In the genomic region with DNA sequence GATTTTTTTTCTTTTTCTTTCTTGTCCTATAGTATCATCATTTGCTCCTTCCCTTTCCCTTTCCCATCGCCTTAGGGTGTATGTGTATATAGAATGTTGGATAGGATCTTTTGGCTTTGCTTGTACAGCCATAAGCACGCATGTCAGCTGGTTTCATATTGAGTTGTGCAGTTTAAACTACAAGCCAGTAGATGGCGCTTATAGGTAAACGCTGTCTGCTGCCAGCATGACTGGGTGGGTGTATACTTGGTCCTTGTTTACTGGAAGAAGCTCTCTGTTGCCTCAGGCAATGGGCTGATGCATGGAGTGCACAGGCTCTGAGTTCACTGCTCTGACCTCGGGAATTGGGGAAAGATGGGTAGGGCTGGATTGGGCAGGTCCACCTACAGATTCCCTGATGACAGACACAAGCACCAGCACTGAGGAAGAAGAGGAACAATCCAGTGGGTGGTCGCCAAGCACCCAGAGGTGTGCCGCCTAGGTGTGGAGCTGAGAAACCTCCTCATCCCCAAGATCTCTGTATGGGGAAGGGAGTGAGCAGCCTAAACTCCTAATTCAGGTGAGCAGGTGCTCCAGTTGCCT, we compare ENCODE assay signal across 9 cellular contexts.
A peak's percentile ranks its signal among the peaks of the same experiment; 100 is the strongest.
DNase-seq lines count a peak whose midpoint lies in the region; ATAC-seq and TF ChIP-seq lines count a peak whose summit lies in the region.
"Had no signal": no experiment of that assay in that cellular context is flagged by ENCODE, and none has a peak within 500 bp of the region (broad histone marks: within the 10 kb centered on the region; RNA-seq: fewer than 3 reads in every experiment).

No MANE protein-coding gene starts in this region.

- H3K4me1 ChIP-seq in left ventricle myocardium inferior (no peaks in the 10 kb centered on the region), right cardiac atrium (ENCODE audit: control insufficient read depth, insufficient read depth, low read length) (no peaks in the 10 kb centered on the region)

- no peak overlapping the region for H3K27ac Mint-ChIP-seq in activated CD8-positive, alpha-beta memory T cell treated with anti-CD3 and anti-CD28 coated beads, Interleukin-2, amount 10 ng/mL, durations not matched to agents 7 days and 5 days

- no peaks in the 10 kb centered on the region for H3K27me3 ChIP-seq in left ventricle myocardium inferior (ENCODE audit: low read depth)
- no peaks in the 10 kb centered on the region for H3K27me3 ChIP-seq in right cardiac atrium (ENCODE audit: control insufficient read depth, insufficient read depth)

- CTCF ChIA-PET in activated CD8-positive, alpha-beta memory T cell treated with anti-CD3 and anti-CD28 coated beads, Interleukin-2, amount 10 ng/mL, durations not matched to agents 7 days and 5 days (lab: Charles Lee) = no interaction called here

- no peaks in the 10 kb centered on the region for H3K27me3 Mint-ChIP-seq in activated CD8-positive, alpha-beta memory T cell treated with anti-CD3 and anti-CD28 coated beads, Interleukin-2, amount 10 ng/mL, durations not matched to agents 7 days and 5 days
- H3K27me3 Mint-ChIP-seq: central memory CD8-positive, alpha-beta T cell had no signal

- H3K9me3 Mint-ChIP-seq in activated CD8-positive, alpha-beta memory T cell treated with anti-CD3 and anti-CD28 coated beads, Interleukin-2, amount 10 ng/mL, durations not matched to agents 7 days and 5 days (ENCODE audit: low read depth) = no peaks in the 10 kb centered on the region

- no peaks in the 10 kb centered on the region for H3K36me3 Mint-ChIP-seq in activated CD8-positive, alpha-beta memory T cell treated with anti-CD3 and anti-CD28 coated beads, Interleukin-2, amount 10 ng/mL, durations not matched to agents 7 days and 5 days

- H3K4me3 ChIP-seq in left ventricle myocardium inferior (no peak overlapping the region), right cardiac atrium (ENCODE audit: low read length) (no peak overlapping the region), astrocyte of the spinal cord (ENCODE audit: low read depth, low read length) (no peak overlapping the region)

- in situ Hi-C loops in astrocyte of the spinal cord (cut with HindIII; ENCODE audit: low sequenced_read_pairs) = no loop called here

- no peak for ATAC-seq in right cardiac atrium
- peak; percentile 92 for ATAC-seq in HG02759 (IDR thresholded peaks at IDR 0.05; ENCODE audit: unreplicated experiment)
- no peak for ATAC-seq in activated CD8-positive, alpha-beta memory T cell treated with anti-CD3 and anti-CD28 coated beads, Interleukin-2, amount 10 ng/mL, durations not matched to agents 7 days and 5 days

- H3K27ac ChIP-seq in left ventricle myocardium inferior (replicated peaks) (no peak overlapping the region), right cardiac atrium (ENCODE audit: low read length) (no peak overlapping the region)

- H3K36me3 ChIP-seq in left ventricle myocardium inferior = no peaks in the 10 kb centered on the region

- WGBS in right cardiac atrium = 52% methylated on average over 7 of the region's 7 CpGs

- no peak overlapping the region for H3K4me3 Mint-ChIP-seq in activated CD8-positive, alpha-beta memory T cell treated with anti-CD3 and anti-CD28 coated beads, Interleukin-2, amount 10 ng/mL, durations not matched to agents 7 days and 5 days
- H3K4me3 Mint-ChIP-seq: central memory CD8-positive, alpha-beta T cell had no signal

- H3K4me1 Mint-ChIP-seq in activated CD8-positive, alpha-beta memory T cell treated with anti-CD3 and anti-CD28 coated beads, Interleukin-2, amount 10 ng/mL, durations not matched to agents 7 days and 5 days = no peaks in the 10 kb centered on the region
- H3K4me1 Mint-ChIP-seq: central memory CD8-positive, alpha-beta T cell had no signal

- intact Hi-C loops in left ventricle myocardium inferior (cut with micrococcal nuclease) (no loop called here), right cardiac atrium (cut with DNase I) (no loop called here)

- no peak for DNase-seq in left ventricle myocardium inferior
- no peak for DNase-seq in right cardiac atrium
- peak; percentile 61 for DNase-seq in NAMALWA (ENCODE audit: low spot score)
- peak; percentile 36 for DNase-seq in astrocyte of the spinal cord (ENCODE audit: low read depth, low spot score)
- peak; percentile 21 for DNase-seq in myocyte (ENCODE audit: low read depth)
- no peak for DNase-seq in activated CD8-positive, alpha-beta memory T cell treated with anti-CD3 and anti-CD28 coated beads, Interleukin-2, amount 10 ng/mL, durations not matched to agents 7 days and 5 days
- DNase-seq in activated naive CD4-positive, alpha-beta T cell treated with Interleukin-2 at 50 U/mL for 16 hours = no peak

- peak; percentile 42 for TF ChIP-seq CTCF in left ventricle myocardium inferior (IDR thresholded peaks at IDR 0.05; ENCODE audit: borderline replicate concordance)
- TF ChIP-seq CTCF in astrocyte of the spinal cord (IDR thresholded peaks at IDR 0.05; ENCODE audit: low read depth, low read length) = peak; percentile 65

- no peaks in the 10 kb centered on the region for H3K9me3 ChIP-seq in left ventricle myocardium inferior (replicated peaks)
- no peaks in the 10 kb centered on the region for H3K9me3 ChIP-seq in right cardiac atrium (ENCODE audit: control insufficient read depth, low read length)

Comparison
In these comparisons a context has a peak if more than half of its experiments do, and no peak if none do; other contexts are left out.
1. DNase-seq: peak in NAMALWA (single experiment), astrocyte of the spinal cord (single experiment) and myocyte (single experiment); none in left ventricle myocardium inferior (single experiment), right cardiac atrium (0 of 3), activated CD8-positive, alpha-beta memory T cell treated with anti-CD3 and anti-CD28 coated beads, Interleukin-2, amount 10 ng/mL, durations not matched to agents 7 days and 5 days (single experiment) and activated naive CD4-positive, alpha-beta T cell treated with Interleukin-2 at 50 U/mL for 16 hours (single experiment).